In genomic region chr18:7601249-7601620, GRCh38 we compare ENCODE assay signal across 14 cellular contexts. TPM values are rescaled to one million over a fixed set of nuclear protein-coding genes. Genes with fewer than 3 reads are reported as not detected.
A peak's percentile ranks its signal among the peaks of the same experiment; 100 is the strongest.
DNase-seq lines count a peak whose midpoint lies in the region; ATAC-seq and TF ChIP-seq lines count a peak whose summit lies in the region.
"Had no signal": no experiment of that assay in that cellular context is flagged by ENCODE, and none has a peak within 500 bp of the region (broad histone marks: within the 10 kb centered on the region; RNA-seq: fewer than 3 reads in every experiment).

No MANE protein-coding gene starts in this region.

- no peaks in the 10 kb centered on the region for H3K36me3 ChIP-seq in HEK293 (ENCODE audit: control insufficient read depth in 2 of 2, insufficient read depth in 1 of 2, low read length in 2 of 2)
- H3K36me3 ChIP-seq in mucosa of descending colon (ENCODE audit: low read depth) = no peaks in the 10 kb centered on the region

- H3K4me3 ChIP-seq in HEK293 (ENCODE audit: low read depth, low read length) = no peak overlapping the region
- no peak overlapping the region for H3K4me3 ChIP-seq in epithelial cell of proximal tubule (ENCODE audit: low read depth, low read length)
- H3K4me3 ChIP-seq in skeletal muscle cell (ENCODE audit: low read depth, low read length) = no peak overlapping the region
- no peak overlapping the region for H3K4me3 ChIP-seq in mucosa of descending colon

- no peak for ATAC-seq in mucosa of descending colon

- CTCF ChIA-PET in HEK293 (lab: Yijun Ruan, JAX) = interaction anchor here (1.1 kb wide), 1 partner anchor 12 kb away, joined by 3 read pairs; no protein-coding TSS in a partner anchor

- H3K9me3 ChIP-seq in HEK293 (ENCODE audit: control insufficient read depth, insufficient read depth, low read depth, low read length) (no peaks in the 10 kb centered on the region), mucosa of descending colon (no peaks in the 10 kb centered on the region)

- no peak overlapping the region for H3K27ac ChIP-seq in HEK293 (ENCODE audit: extremely low read depth, low read depth, low read length)
- H3K27ac ChIP-seq: HL-60 had no signal

- no peak for TF ChIP-seq CTCF in HEK293 (tag by site-specific recombination; IDR thresholded peaks at IDR 0.05)
- TF ChIP-seq CTCF in epithelial cell of proximal tubule (conservative IDR thresholded peaks at IDR 0.05; ENCODE audit: low read depth, low read length) = peak; percentile 29
- no peak for TF ChIP-seq CTCF in mucosa of descending colon (IDR thresholded peaks at IDR 0.05)

- intact Hi-C loops in mucosa of descending colon (cut with DNase I, micrococcal nuclease) = no loop called here

- DNase-seq in SW480 (ENCODE audit: low spot score) (peak; percentile 47), epithelial cell of proximal tubule (ENCODE audit: low read depth) (no peak), skeletal muscle cell (ENCODE audit: low read depth) (peak; percentile 41), NCI-H1417 (lab: John Stamatoyannopoulos, UW) (no peak), mucosa of descending colon (no peak), NCI-H1694 (lab: John Stamatoyannopoulos, UW) (no peak)
- DNase-seq: Calu3; NCI-H1092 treated with DMSO at 0.1 percent for 48 hours; NCI-H524; occipital lobe; SIG-M5; stimulated activated naive CD4-positive, alpha-beta T cell treated with Interleukin-2 at 50 U/mL for 16 hours had no signal

- POLR2A ChIA-PET in HEK293 (lab: Yijun Ruan, JAX) = interaction anchor here (0.8 kb wide), 1 partner anchor 34 kb away, joined by 5 read pairs; the partner anchor contains the start of gene PTPRM

- H3K4me1 ChIP-seq in HEK293 (ENCODE audit: control insufficient read depth, insufficient read depth, low read length) (no peaks in the 10 kb centered on the region), mucosa of descending colon (ENCODE audit: low read depth) (no peaks in the 10 kb centered on the region)

TF ChIP-seq in HEK293, 187 proteins besides CTCF, POLR2A, EP300 and RAD21:
- TF ChIP-seq ELK4 (IDR thresholded peaks at IDR 0.05; ENCODE audit: borderline replicate concordance, low read depth, low read length) (no peak), ZNF248 (tag by site-specific recombination; IDR thresholded peaks at IDR 0.05) (no peak), ZIC2 (tag by site-specific recombination; IDR thresholded peaks at IDR 0.05) (peak; percentile 24), ZNF654 (tag by site-specific recombination; IDR thresholded peaks at IDR 0.05; ENCODE audit: low read depth) (no peak)
TF ChIP-seq in HEK293: peak in this region for 1.

RNA-seq across cellular contexts. Expression of gene PTPRM, which starts 34.1 kb away (rescaled TPM):
- total RNA-seq in epithelial cell of proximal tubule (28.5 and 63.2 TPM in 2 replicates), mucosa of descending colon (10 to 100 TPM; 15.3 to 41.1 (median 19.6) TPM)

Comparison
In these comparisons a context has a peak if more than half of its experiments do, and no peak if none do; other contexts are left out.
1. DNase-seq: peak in SW480 (single experiment) and skeletal muscle cell (single experiment); none in epithelial cell of proximal tubule (single experiment), NCI-H1417 (0 of 3), mucosa of descending colon (0 of 3) and NCI-H1694 (single experiment).